ENCODE assay signal across 23 cellular contexts in the genomic region with DNA sequence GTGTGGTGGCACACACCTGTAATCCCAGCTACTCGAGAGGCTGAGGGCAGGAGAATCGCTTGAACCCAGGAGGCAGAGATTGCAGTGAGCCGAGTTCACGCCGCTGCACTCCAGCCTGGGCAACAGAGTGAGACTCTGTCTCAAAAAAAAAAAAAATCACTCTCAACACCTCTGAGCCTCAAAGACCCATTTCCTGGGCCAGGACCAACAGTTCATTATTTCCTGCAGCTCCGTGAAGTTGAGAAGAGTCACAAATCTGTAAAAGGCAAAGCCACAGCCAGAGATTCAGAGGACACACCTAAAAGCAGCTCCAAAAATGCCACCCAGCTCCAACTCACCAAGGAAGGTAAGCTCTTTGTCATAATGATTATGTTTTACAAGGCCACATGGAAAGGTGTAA. TPM values are rescaled to one million over a fixed set of nuclear protein-coding genes. Genes with fewer than 3 reads are reported as not detected.
"Had no signal": no experiment of that assay in that cellular context is flagged by ENCODE, and none has a peak within 500 bp of the region (broad histone marks: within the 10 kb centered on the region; RNA-seq: fewer than 3 reads in every experiment).

No MANE protein-coding gene starts in this region.

- DNase-seq: Kasumi-1, MM.1S, NCI-H1092 treated with DMSO at 0.1 percent for 48 hours, NCI-H1436, NCI-H187, NCI-H2029, NCI-H2081 treated with DMSO at 0.1 percent for 48 hours, NCI-H2171, NCI-H226, NCI-H446, NCI-H510A, NCI-H524 treated with DMSO at 0.1 percent for 48 hours, NCI-H69, NCI-H774, Right ventricle myocardium superior, RPMI8226, SIG-M5 had no signal

- H3K27ac ChIP-seq: HL-60, KMS-11, SJSA1, SK-N-MC had no signal

- H3K9me3 ChIP-seq: SJSA1 had no signal

- H3K4me3 ChIP-seq: K562, SJSA1, SK-N-MC had no signal

- H3K4me1 Mint-ChIP-seq: IgD-negative memory B cell had no signal

- H3K27ac Mint-ChIP-seq: IgD-negative memory B cell had no signal

- H3K36me3 ChIP-seq: SJSA1 had no signal

- H3K4me1 ChIP-seq: SJSA1 had no signal

- ATAC-seq: K562 had no signal

RNA-seq across cellular contexts. Expression of gene EBF4, which starts 55.3 kb away (rescaled TPM):
- polyA plus RNA-seq: K562 had no signal
